15 cellular contexts compared by ENCODE assay signal in genomic region chr2:61421611-61422010, GRCh38. TPM values are rescaled to one million over a fixed set of nuclear protein-coding genes. Genes with fewer than 3 reads are reported as not detected.
DNase-seq lines count a peak whose midpoint lies in the region; ATAC-seq and TF ChIP-seq lines count a peak whose summit lies in the region.
"Had no signal": no experiment of that assay in that cellular context is flagged by ENCODE, and none has a peak within 500 bp of the region (broad histone marks: within the 10 kb centered on the region; RNA-seq: fewer than 3 reads in every experiment).

No MANE protein-coding gene starts in this region.

- H3K27me3 ChIP-seq in neutrophil (no peaks in the 10 kb centered on the region), foreskin keratinocyte (no peaks in the 10 kb centered on the region)
- H3K27me3 ChIP-seq: gastroesophageal sphincter had no signal

- no peaks in the 10 kb centered on the region for H3K9me3 Mint-ChIP-seq in activated T-cell treated with anti-CD3 and anti-CD28 coated beads, Interleukin-2, amount 50 U/mL, for 4 hours
- no peaks in the 10 kb centered on the region for H3K9me3 Mint-ChIP-seq in activated T-cell treated with anti-CD3 and anti-CD28 coated beads, Interleukin-2, amount 50 U/mL, for 72 hours
- H3K9me3 Mint-ChIP-seq: H9 had no signal

- H3K4me1 ChIP-seq in OCI-LY7 (ENCODE audit: insufficient read depth, low read length, poor library complexity, severe bottlenecking) (peaks cover 88% of the 10 kb centered on the region), neutrophil (ENCODE audit: control insufficient read depth in 1 of 2, insufficient read depth in 1 of 2, low read depth in 1 of 2, low read length in 1 of 2) (peaks cover 42 to 50% of the 10 kb centered on the region in 2 experiments), foreskin keratinocyte (peaks cover 9% of the 10 kb centered on the region)

- H3K27ac Mint-ChIP-seq in activated T-cell treated with anti-CD3 and anti-CD28 coated beads, Interleukin-2, amount 50 U/mL, for 72 hours = peak overlapping the region; percentile 73

- peaks cover 70% of the 10 kb centered on the region for H3K4me1 Mint-ChIP-seq in activated T-cell treated with anti-CD3 and anti-CD28 coated beads, Interleukin-2, amount 50 U/mL, for 4 hours (ENCODE audit: low read depth)
- peaks cover 59% of the 10 kb centered on the region for H3K4me1 Mint-ChIP-seq in activated T-cell treated with anti-CD3 and anti-CD28 coated beads, Interleukin-2, amount 50 U/mL, for 72 hours (ENCODE audit: low read depth)

- H3K9me3 ChIP-seq in OCI-LY7 (ENCODE audit: low read length) (no peaks in the 10 kb centered on the region), neutrophil (no peaks in the 10 kb centered on the region)
- H3K9me3 ChIP-seq: gastroesophageal sphincter, SK-N-SH had no signal

- no peak for ATAC-seq in activated T-cell treated with anti-CD3 and anti-CD28 coated beads, Interleukin-2, amount 50 U/mL, for 4 hours
- no peak for ATAC-seq in activated T-cell treated with anti-CD3 and anti-CD28 coated beads, Interleukin-2, amount 50 U/mL, for 72 hours (replicated peaks in 1 of 2)
- ATAC-seq in foreskin keratinocyte = no peak
- ATAC-seq: gastroesophageal sphincter had no signal

- 0 out of 2 replicates have a peak, but pooled peaks cover 6% of the 10 kb centered on the region for H4K20me1 ChIP-seq in OCI-LY7 (ENCODE audit: insufficient read depth, low read length)

- H3K4me3 Mint-ChIP-seq in activated T-cell treated with anti-CD3 and anti-CD28 coated beads, Interleukin-2, amount 50 U/mL, for 4 hours = no peak overlapping the region
- peak overlapping the region in 1 of 2 donors; percentile 25 for H3K4me3 Mint-ChIP-seq in activated T-cell treated with anti-CD3 and anti-CD28 coated beads, Interleukin-2, amount 50 U/mL, for 72 hours
- H3K4me3 Mint-ChIP-seq: H9 had no signal

- peaks cover 94% of the 10 kb centered on the region for H3K79me2 ChIP-seq in OCI-LY7 (ENCODE audit: insufficient read depth, low read depth, low read length)

- no peaks in the 10 kb centered on the region for H3K27me3 Mint-ChIP-seq in activated T-cell treated with anti-CD3 and anti-CD28 coated beads, Interleukin-2, amount 50 U/mL, for 4 hours (ENCODE audit: low read depth)
- no peaks in the 10 kb centered on the region for H3K27me3 Mint-ChIP-seq in activated T-cell treated with anti-CD3 and anti-CD28 coated beads, Interleukin-2, amount 50 U/mL, for 72 hours (ENCODE audit: low read depth)

- H3K4me2 ChIP-seq in OCI-LY7 (ENCODE audit: low read length) = peak overlapping the region; percentile 80
- H3K4me2 ChIP-seq: SK-N-SH had no signal

- peak overlapping the region; percentile 98 for H3K27ac ChIP-seq in OCI-LY7 (ENCODE audit: low read depth, low read length, poor library complexity, severe bottlenecking)
- peak overlapping the region; percentile 68 for H3K27ac ChIP-seq in neutrophil
- H3K27ac ChIP-seq in foreskin keratinocyte = no peak overlapping the region
- H3K27ac ChIP-seq: gastroesophageal sphincter had no signal

- H3K36me3 ChIP-seq in OCI-LY7 (ENCODE audit: insufficient read depth, low read length) (peaks cover 45% of the 10 kb centered on the region), neutrophil (no peaks in the 10 kb centered on the region)

- peak; percentile 25 for DNase-seq in activated T-cell treated with anti-CD3 and anti-CD28 coated beads, Interleukin-2, amount 50 U/mL, for 4 hours
- no peak for DNase-seq in activated T-cell treated with anti-CD3 and anti-CD28 coated beads, Interleukin-2, amount 50 U/mL, for 1 hour
- peak; percentile 55 for DNase-seq in OCI-LY7 (ENCODE audit: low spot score)
- DNase-seq in activated T-cell treated with anti-CD3 and anti-CD28 coated beads, Interleukin-2, amount 50 U/mL, for 72 hours = peak; percentile 14 to 16
- DNase-seq in GDM1 (lab: John Stamatoyannopoulos, UW) = no peak
- no peak for DNase-seq in GF-D8 (lab: John Stamatoyannopoulos, UW)
- DNase-seq in foreskin keratinocyte = no peak
- DNase-seq: DMS53, H9, mesendoderm, NCI-H1436 treated with DMSO at 0.1 percent for 48 hours, NCI-H446 treated with DMSO at 0.1 percent for 48 hours, SK-N-SH had no signal

- CTCF ChIA-PET in OCI-LY7 (lab: Charles Lee; ENCODE audit: unreplicated experiment) = no interaction called here

- POLR2A ChIA-PET in OCI-LY7 (lab: Charles Lee) = interaction anchor here (0.5 to 3.3 kb wide), 15 partner anchors 11 to 330 kb away, joined by 3 to 26 read pairs (median 5); no protein-coding TSS in a partner anchor

- H3K4me3 ChIP-seq in OCI-LY7 (ENCODE audit: low read depth, low read length, poor library complexity, severe bottlenecking) = peak overlapping the region; percentile 57
- no peak overlapping the region for H3K4me3 ChIP-seq in neutrophil (ENCODE audit: low read depth in 1 of 2, low read length in 1 of 2)
- H3K4me3 ChIP-seq: gastroesophageal sphincter had no signal

- intact Hi-C loops in OCI-LY7 (cut with micrococcal nuclease; ENCODE audit: unreplicated experiment) = loop anchor here (10.0 kb wide), 1 partner anchor 537 kb away; the partner anchor contains the start of gene REL

- TF ChIP-seq CTCF in OCI-LY7 (conservative IDR thresholded peaks at IDR 0.05; ENCODE audit: low read length) = no peak
- TF ChIP-seq CTCF in neutrophil (IDR thresholded peaks at IDR 0.05) = no peak
- TF ChIP-seq CTCF in foreskin keratinocyte (conservative IDR thresholded peaks at IDR 0.05) = no peak

- BruUV-seq in OCI-LY7 (replicated peaks; lab: Mats Ljungman, UMichigan) = no TSS peak

- H3K9me2 ChIP-seq in OCI-LY7 (ENCODE audit: insufficient read depth, low read length) = no peaks in the 10 kb centered on the region
- H3K9me2 ChIP-seq: SK-N-SH had no signal

- peaks cover 3% of the 10 kb centered on the region for H3K36me3 Mint-ChIP-seq in activated T-cell treated with anti-CD3 and anti-CD28 coated beads, Interleukin-2, amount 50 U/mL, for 4 hours (ENCODE audit: insufficient read depth)
- no peaks in the 10 kb centered on the region for H3K36me3 Mint-ChIP-seq in activated T-cell treated with anti-CD3 and anti-CD28 coated beads, Interleukin-2, amount 50 U/mL, for 72 hours (ENCODE audit: insufficient read depth in 2 of 2)

- H2AFZ ChIP-seq in OCI-LY7 (ENCODE audit: low read length) = no peak overlapping the region

RNA-seq across cellular contexts. Expression of gene USP34, which starts 49.3 kb away (rescaled TPM):
- total RNA-seq in activated T-cell treated with anti-CD3 and anti-CD28 coated beads, Interleukin-2, amount 50 U/mL, for 4 hours = 10 to 100 TPM; 57.0 to 58.1 (median 58.1) TPM
- total RNA-seq in OCI-LY7 (2014; rRNA removed; shearing (Covaris generic)) = 147 and 192 TPM in 2 replicates
- total RNA-seq in OCI-LY7 (2022) = 340 and 344 TPM in 2 replicates
- total RNA-seq in activated T-cell treated with anti-CD3 and anti-CD28 coated beads, Interleukin-2, amount 50 U/mL, for 72 hours = 100 to 1,000 TPM in 1 of 2 donors, 10 to 100 TPM in 1; 100.0 to 104 TPM
- total RNA-seq in foreskin keratinocyte = 51.0 and 55.2 TPM in 2 replicates
- polyA plus RNA-seq in foreskin keratinocyte = 23.1 and 25.0 TPM in 2 replicates

Comparison
In these comparisons a context has a peak if more than half of its experiments do, and no peak if none do; other contexts are left out.
1. DNase-seq: peak in activated T-cell treated with anti-CD3 and anti-CD28 coated beads, Interleukin-2, amount 50 U/mL, for 4 hours (single experiment), OCI-LY7 (single experiment) and activated T-cell treated with anti-CD3 and anti-CD28 coated beads, Interleukin-2, amount 50 U/mL, for 72 hours (2 of 2); none in activated T-cell treated with anti-CD3 and anti-CD28 coated beads, Interleukin-2, amount 50 U/mL, for 1 hour (single experiment), GDM1 (single experiment), GF-D8 (single experiment) and foreskin keratinocyte (0 of 2).